Comparison of ENCODE assay signal across 8 cellular contexts in genomic region chr5:65925601-65926275, GRCh38. TPM values are rescaled to one million over a fixed set of nuclear protein-coding genes. Genes with fewer than 3 reads are reported as not detected.
DNase-seq lines count a peak whose midpoint lies in the region; ATAC-seq and TF ChIP-seq lines count a peak whose summit lies in the region.

No MANE protein-coding gene starts in this region.

- 0 to 1% methylated on average over 44 to 58 of the region's 94 CpGs for WGBS in lower leg skin, 2 donors

- peaks cover 4% of the 10 kb centered on the region for H3K36me3 Mint-ChIP-seq in activated CD4-positive, alpha-beta T cell treated with anti-CD3 and anti-CD28 coated beads, Interleukin-2, amount 10 ng/mL, durations not matched to agents 24 days and 14 days (ENCODE audit: low read depth)

- H3K4me1 Mint-ChIP-seq in activated CD4-positive, alpha-beta T cell treated with anti-CD3 and anti-CD28 coated beads, Interleukin-2, amount 10 ng/mL, durations not matched to agents 24 days and 14 days, result peaks cover 27% of the 10 kb centered on the region

- no peak for TF ChIP-seq CTCF in lower leg skin (IDR thresholded peaks at IDR 0.05)

- ATAC-seq in HG03354 (IDR thresholded peaks at IDR 0.05; ENCODE audit: poor library complexity, severe bottlenecking, unreplicated experiment), result peak; percentile 66

- H3K4me3 Mint-ChIP-seq in activated CD4-positive, alpha-beta T cell treated with anti-CD3 and anti-CD28 coated beads, Interleukin-2, amount 10 ng/mL, durations not matched to agents 24 days and 14 days, result peak overlapping the region; percentile 93

- no peaks in the 10 kb centered on the region for H3K9me3 Mint-ChIP-seq in activated CD4-positive, alpha-beta T cell treated with anti-CD3 and anti-CD28 coated beads, Interleukin-2, amount 10 ng/mL, durations not matched to agents 24 days and 14 days

- TF ChIP-seq POLR2A in GM19099 (IDR thresholded peaks at IDR 0.05; ENCODE audit: extremely low read depth, insufficient read length, low read depth) (peak; percentile 67), lower leg skin (IDR thresholded peaks at IDR 0.05) (peak in 1 of 2 donors; percentile 63)

- H3K27ac Mint-ChIP-seq in activated CD4-positive, alpha-beta T cell treated with anti-CD3 and anti-CD28 coated beads, Interleukin-2, amount 10 ng/mL, durations not matched to agents 24 days and 14 days, result peak overlapping the region; percentile 95

- intact Hi-C loops in activated CD4-positive, alpha-beta T cell treated with anti-CD3 and anti-CD28 coated beads, Interleukin-2, amount 10 ng/mL, durations not matched to agents 24 days and 14 days (cut with micrococcal nuclease), result loop anchor here (1.0 to 10.0 kb wide), 14 partner anchors 37 to 1242 kb away; partner anchors contain the start of genes CENPK, NLN, PPWD1 and SGTB
- intact Hi-C loops in lower leg skin (cut with DNase I; ENCODE audit: low total_unique reads), result loop anchor here (5.0 kb wide), 1 partner anchor 217 kb away; the partner anchor contains the start of gene SREK1

- peaks cover 17% of the 10 kb centered on the region for H3K27me3 Mint-ChIP-seq in activated CD4-positive, alpha-beta T cell treated with anti-CD3 and anti-CD28 coated beads, Interleukin-2, amount 10 ng/mL, durations not matched to agents 24 days and 14 days

- DNase-seq in C1 segment of cervical spinal cord (lab: John Stamatoyannopoulos, UW) (peak; percentile 45 to 98 (median 82)), NCI-H460 (ENCODE audit: extremely low read depth, low read depth) (peak; percentile 74), dermis blood vessel endothelial cell (peak; percentile 87), lower leg skin (ENCODE audit: low spot score in 2 of 2) (peak; percentile 66 to 95)
- DNase-seq in activated CD4-positive, alpha-beta T cell treated with anti-CD3 and anti-CD28 coated beads, Interleukin-2, amount 10 ng/mL, durations not matched to agents 24 days and 14 days, result peak; percentile 93
- peak; percentile 70 to 76 for DNase-seq in stimulated activated CD4-positive, alpha-beta T cell treated with anti-CD3 and anti-CD28 coated beads, Interleukin-4, amount 100 ng/mL, for 4 hours

- peak overlapping the region; percentile 87 for H3K4me3 ChIP-seq in lower leg skin (ENCODE audit: low read depth, poor library complexity, severe bottlenecking)

RNA-seq across cellular contexts. Expression of gene ERBIN, which starts 0.6 kb away (rescaled TPM):
- 71.3 and 89.4 TPM in 2 replicates for total RNA-seq in NCI-H460 (2014; rRNA removed; shearing (Covaris generic))
- polyA plus RNA-seq in NCI-H460 (2014; cell fraction: nucleus; rRNA removed), result 20.5 and 31.3 TPM in 2 replicates
- total RNA-seq in activated CD4-positive, alpha-beta T cell treated with anti-CD3 and anti-CD28 coated beads, Interleukin-2, amount 10 ng/mL, durations not matched to agents 24 days and 14 days, result 28.6 and 29.2 TPM in 2 replicates
- total RNA-seq in dermis blood vessel endothelial cell (63.0 and 71.6 TPM in 2 replicates), lower leg skin (100 to 1,000 TPM in 1 of 4 donors, 10 to 100 TPM in 3; 78.2 to 104 (median 95.3) TPM)

Comparison
In these comparisons a context has a peak if more than half of its experiments do, and no peak if none do; other contexts are left out.
1. Peak in every context shown above with its lines: DNase-seq, ATAC-seq and H3K4me3 ChIP-seq.